12 cellular contexts compared by ENCODE assay signal in genomic region chr16:87060026-87060986, GRCh38.
DNase-seq lines count a peak whose midpoint lies in the region; TF ChIP-seq lines count a peak whose summit lies in the region.
"Had no signal": no experiment of that assay in that cellular context is flagged by ENCODE, and none has a peak within 500 bp of the region (broad histone marks: within the 10 kb centered on the region; RNA-seq: fewer than 3 reads in every experiment).

No MANE protein-coding gene starts in this region.

- peaks cover 51% of the 10 kb centered on the region for H3K4me1 ChIP-seq in OCI-LY7 (ENCODE audit: insufficient read depth, low read length, poor library complexity, severe bottlenecking)
- no peaks in the 10 kb centered on the region for H3K4me1 ChIP-seq in ovary (ENCODE audit: insufficient read depth)
- H3K4me1 ChIP-seq in colonic mucosa = no peaks in the 10 kb centered on the region

- 13 to 21% (median 16%) methylated on average over 16 of the region's 16 CpGs for WGBS in ovary, 3 donors

- H3K27ac ChIP-seq in OCI-LY7 (ENCODE audit: low read depth, low read length, poor library complexity, severe bottlenecking) (peak overlapping the region; percentile 37), ovary (peak overlapping the region in 1 of 2 donors; percentile 12), colonic mucosa (no peak overlapping the region)
- H3K27ac ChIP-seq: Peyer's patch had no signal

- H3K9me2 ChIP-seq in OCI-LY7 (ENCODE audit: insufficient read depth, low read length) = no peaks in the 10 kb centered on the region

- POLR2A ChIA-PET in OCI-LY7 (lab: Charles Lee) = interaction anchor here (0.5 kb wide), 1 partner anchor 106 kb away, joined by 6 read pairs; no protein-coding TSS in a partner anchor

- no TSS peak for BruUV-seq in OCI-LY7 (replicated peaks; lab: Mats Ljungman, UMichigan)

- no peaks in the 10 kb centered on the region for H3K27me3 ChIP-seq in ovary
- H3K27me3 ChIP-seq in colonic mucosa = no peaks in the 10 kb centered on the region
- H3K27me3 ChIP-seq: Peyer's patch had no signal

- TF ChIP-seq EP300 in ovary (IDR thresholded peaks at IDR 0.05) = no peak

- H3K9me3 ChIP-seq in OCI-LY7 (ENCODE audit: low read length) (no peaks in the 10 kb centered on the region), ovary (no peaks in the 10 kb centered on the region), colonic mucosa (no peaks in the 10 kb centered on the region)
- H3K9me3 ChIP-seq: Peyer's patch had no signal

- no peak overlapping the region for H3K9ac ChIP-seq in colonic mucosa (ENCODE audit: low read depth in 2 of 2, low read length in 2 of 2)

- TF ChIP-seq CTCF in GM20000 (IDR thresholded peaks at IDR 0.05; ENCODE audit: extremely low read depth, missing control alignments) (no peak), OCI-LY7 (conservative IDR thresholded peaks at IDR 0.05; ENCODE audit: low read length) (no peak), fibroblast of pulmonary artery (IDR thresholded peaks at IDR 0.05; ENCODE audit: low read length, missing control alignments) (peak; percentile 39), ovary (IDR thresholded peaks at IDR 0.05) (no peak), colonic mucosa (IDR thresholded peaks at IDR 0.05) (no peak)

- peaks cover 16% of the 10 kb centered on the region; the same call in 1 of the 2 replicates for H3K79me2 ChIP-seq in OCI-LY7 (ENCODE audit: insufficient read depth, low read depth, low read length)

- DNase-seq in GM20000 (ENCODE audit: low spot score) (peak; percentile 57), OCI-LY7 (ENCODE audit: low spot score) (peak; percentile 35), fibroblast of pulmonary artery (ENCODE audit: low read depth) (peak; percentile 71), ovary (peak in 4 of 5 donors; percentile 12 to 47 (median 36)), SK-N-DZ (ENCODE audit: low spot score) (no peak), nucleus accumbens (lab: John Stamatoyannopoulos, UW) (no peak), colonic mucosa (no peak), SW 1271 (lab: John Stamatoyannopoulos, UW) (no peak)
- DNase-seq: effector memory CD8-positive, alpha-beta T cell; stimulated activated CD4-positive, alpha-beta T cell treated with anti-CD3 and anti-CD28 coated beads, Interleukin-1b, Interleukin-23, amount 100 ng/mL, for 48 hours had no signal

- peak overlapping the region; percentile 57 for H3K4me2 ChIP-seq in OCI-LY7 (ENCODE audit: low read length)

- CTCF ChIA-PET in OCI-LY7 (lab: Charles Lee; ENCODE audit: unreplicated experiment) = no interaction called here

- H2AFZ ChIP-seq in OCI-LY7 (ENCODE audit: low read length) = peak overlapping the region; percentile 54; the same call in 1 of the 2 replicates

- TF ChIP-seq POLR2A in ovary (IDR thresholded peaks at IDR 0.05) = no peak

- H3K4me3 ChIP-seq in OCI-LY7 (ENCODE audit: low read depth, low read length, poor library complexity, severe bottlenecking) (peak overlapping the region; percentile 23), fibroblast of pulmonary artery (replicated peaks; ENCODE audit: low read depth, low read length) (peak overlapping the region; percentile 30), ovary (no peak overlapping the region), colonic mucosa (no peak overlapping the region)
- H3K4me3 ChIP-seq: lung, Peyer's patch had no signal

- H3K36me3 ChIP-seq in OCI-LY7 (ENCODE audit: insufficient read depth, low read length) (no peaks in the 10 kb centered on the region), ovary (no peaks in the 10 kb centered on the region), colonic mucosa (no peaks in the 10 kb centered on the region)
- H3K36me3 ChIP-seq: Peyer's patch had no signal

- H4K20me1 ChIP-seq in OCI-LY7 (ENCODE audit: insufficient read depth, low read length) = no peaks in the 10 kb centered on the region

- intact Hi-C loops in OCI-LY7 (cut with micrococcal nuclease; ENCODE audit: unreplicated experiment) = no loop called here
- intact Hi-C loops in ovary (cut with DNase I) = loop anchor here in 3 of 4 donors (5.0 to 10.0 kb wide), 2 partner anchors 214 to 493 kb away; partner anchors contain the start of gene FOXC2 (in 2 of the 3)
- intact Hi-C loops in colonic mucosa (cut with DNase I) = loop anchor here (10.0 kb wide), 1 partner anchor 214 kb away; no protein-coding TSS in a partner anchor

Comparison
In these comparisons a context has a peak if more than half of its experiments do, and no peak if none do; other contexts are left out.
1. DNase-seq: peak in GM20000 (single experiment), OCI-LY7 (single experiment), fibroblast of pulmonary artery (single experiment) and ovary (4 of 5); none in SK-N-DZ (single experiment), nucleus accumbens (0 of 56), colonic mucosa (single experiment) and SW 1271 (0 of 2).
2. H3K4me3 ChIP-seq: peak in OCI-LY7 (single experiment) and fibroblast of pulmonary artery (single experiment); none in ovary (single experiment) and colonic mucosa (single experiment).